ENCODE assay signal across 33 cellular contexts in genomic region chr4:30399476-30399875, GRCh38.
"Had no signal": no experiment of that assay in that cellular context is flagged by ENCODE, and none has a peak within 500 bp of the region (broad histone marks: within the 10 kb centered on the region; RNA-seq: fewer than 3 reads in every experiment).

No MANE protein-coding gene starts in this region.

- H3K36me3 Mint-ChIP-seq: activated CD8-positive, alpha-beta memory T cell treated with anti-CD3 and anti-CD28 coated beads, Interleukin-2, amount 10 ng/mL, durations not matched to agents 7 days and 5 days; activated naive CD4-positive, alpha-beta T cell treated with anti-CD3 and anti-CD28 coated beads, Interleukin-2, amount 10 ng/mL, durations not matched to agents 7 days and 5 days; activated naive CD8-positive, alpha-beta T cell had no signal

- H3K4me3 Mint-ChIP-seq: activated CD4-positive, alpha-beta memory T cell treated with anti-CD3 and anti-CD28 coated beads, Interleukin-2, amount 10 ng/mL, durations not matched to agents 7 days and 5 days; activated CD8-positive, alpha-beta memory T cell treated with anti-CD3 and anti-CD28 coated beads, Interleukin-2, amount 10 ng/mL, durations not matched to agents 7 days and 5 days; activated naive CD4-positive, alpha-beta T cell treated with anti-CD3 and anti-CD28 coated beads, Interleukin-2, amount 10 ng/mL, durations not matched to agents 7 days and 5 days; activated naive CD8-positive, alpha-beta T cell; activated naive CD8-positive, alpha-beta T cell treated with anti-CD3 and anti-CD28 coated beads, Interleukin-2, amount 50 U/mL, for 24 hours had no signal

- H3K27ac Mint-ChIP-seq: activated CD4-positive, alpha-beta memory T cell treated with anti-CD3 and anti-CD28 coated beads, Interleukin-2, amount 10 ng/mL, durations not matched to agents 7 days and 5 days; activated CD8-positive, alpha-beta memory T cell treated with anti-CD3 and anti-CD28 coated beads, Interleukin-2, amount 10 ng/mL, durations not matched to agents 7 days and 5 days; activated naive CD4-positive, alpha-beta T cell treated with anti-CD3 and anti-CD28 coated beads, Interleukin-2, amount 10 ng/mL, durations not matched to agents 7 days and 5 days; activated naive CD8-positive, alpha-beta T cell; activated naive CD8-positive, alpha-beta T cell treated with anti-CD3 and anti-CD28 coated beads, Interleukin-2, amount 50 U/mL, for 24 hours had no signal

- H3K36me3 ChIP-seq: brain microvascular endothelial cell, MG63, SJCRH30, WERI-Rb-1 had no signal

- DNase-seq: activated CD4-positive, alpha-beta memory T cell treated with anti-CD3 and anti-CD28 coated beads, Interleukin-2, amount 10 ng/mL, durations not matched to agents 7 days and 5 days; activated CD4-positive, alpha-beta T cell treated with anti-CD3 and anti-CD28 coated beads for 1 hour; activated CD4-positive, alpha-beta T cell treated with anti-CD3 and anti-CD28 coated beads for 48 hours; activated CD4-positive, CD25-positive, alpha-beta regulatory T cell; activated CD8-positive, alpha-beta memory T cell treated with anti-CD3 and anti-CD28 coated beads for 24 hours; activated CD8-positive, alpha-beta memory T cell treated with anti-CD3 and anti-CD28 coated beads, Interleukin-2, amount 10 ng/mL, durations not matched to agents 7 days and 5 days; activated CD8-positive, alpha-beta memory T cell treated with anti-CD3 and anti-CD28 coated beads, Interleukin-2, amount 50 U/mL, for 48 hours; activated effector memory CD4-positive, alpha-beta T cell treated with Interleukin-2 at 50 U/mL for 16 hours; activated naive CD4-positive, alpha-beta T cell treated with anti-CD3 and anti-CD28 coated beads, Interleukin-2, amount 10 ng/mL, durations not matched to agents 7 days and 5 days; activated naive CD8-positive, alpha-beta T cell treated with anti-CD3 and anti-CD28 coated beads, Interleukin-2, amount 50 U/mL, for 24 hours; activated T-cell treated with anti-CD3 and anti-CD28 coated beads, Interleukin-2, amount 50 U/mL, for 48 hours; anterior cingulate cortex; brain microvascular endothelial cell; central memory CD4-positive, alpha-beta T cell; Karpas-422; KBM-7; MG63; NCI-H1092; NCI-H1417; NCI-H146; NCI-H187; NCI-H2029 treated with DMSO at 0.1 percent for 48 hours; NCI-H2107; NCI-H2171; NCI-H510A; NCI-H526 treated with DMSO at 0.1 percent for 48 hours; NCI-H82; SHP77; SJCRH30; T1000; WERI-Rb-1 had no signal

- H3K4me1 ChIP-seq: SJCRH30 had no signal

- H3K4me1 Mint-ChIP-seq: activated CD4-positive, alpha-beta memory T cell treated with anti-CD3 and anti-CD28 coated beads, Interleukin-2, amount 10 ng/mL, durations not matched to agents 7 days and 5 days; activated CD8-positive, alpha-beta memory T cell treated with anti-CD3 and anti-CD28 coated beads, Interleukin-2, amount 10 ng/mL, durations not matched to agents 7 days and 5 days; activated naive CD4-positive, alpha-beta T cell treated with anti-CD3 and anti-CD28 coated beads, Interleukin-2, amount 10 ng/mL, durations not matched to agents 7 days and 5 days; activated naive CD8-positive, alpha-beta T cell treated with anti-CD3 and anti-CD28 coated beads, Interleukin-2, amount 50 U/mL, for 24 hours had no signal

- H3K27me3 ChIP-seq: brain microvascular endothelial cell, MG63, SJCRH30 had no signal

- H3K27me3 Mint-ChIP-seq: activated CD4-positive, alpha-beta memory T cell treated with anti-CD3 and anti-CD28 coated beads, Interleukin-2, amount 10 ng/mL, durations not matched to agents 7 days and 5 days; activated CD8-positive, alpha-beta memory T cell treated with anti-CD3 and anti-CD28 coated beads, Interleukin-2, amount 10 ng/mL, durations not matched to agents 7 days and 5 days; activated naive CD4-positive, alpha-beta T cell treated with anti-CD3 and anti-CD28 coated beads, Interleukin-2, amount 10 ng/mL, durations not matched to agents 7 days and 5 days; activated naive CD8-positive, alpha-beta T cell; activated naive CD8-positive, alpha-beta T cell treated with anti-CD3 and anti-CD28 coated beads, Interleukin-2, amount 50 U/mL, for 24 hours had no signal

- H3K27ac ChIP-seq: brain microvascular endothelial cell, SJCRH30, SK-N-MC, WERI-Rb-1 had no signal

- H3K4me3 ChIP-seq: MG63, SJCRH30, SK-N-MC had no signal
